In the genomic region with DNA sequence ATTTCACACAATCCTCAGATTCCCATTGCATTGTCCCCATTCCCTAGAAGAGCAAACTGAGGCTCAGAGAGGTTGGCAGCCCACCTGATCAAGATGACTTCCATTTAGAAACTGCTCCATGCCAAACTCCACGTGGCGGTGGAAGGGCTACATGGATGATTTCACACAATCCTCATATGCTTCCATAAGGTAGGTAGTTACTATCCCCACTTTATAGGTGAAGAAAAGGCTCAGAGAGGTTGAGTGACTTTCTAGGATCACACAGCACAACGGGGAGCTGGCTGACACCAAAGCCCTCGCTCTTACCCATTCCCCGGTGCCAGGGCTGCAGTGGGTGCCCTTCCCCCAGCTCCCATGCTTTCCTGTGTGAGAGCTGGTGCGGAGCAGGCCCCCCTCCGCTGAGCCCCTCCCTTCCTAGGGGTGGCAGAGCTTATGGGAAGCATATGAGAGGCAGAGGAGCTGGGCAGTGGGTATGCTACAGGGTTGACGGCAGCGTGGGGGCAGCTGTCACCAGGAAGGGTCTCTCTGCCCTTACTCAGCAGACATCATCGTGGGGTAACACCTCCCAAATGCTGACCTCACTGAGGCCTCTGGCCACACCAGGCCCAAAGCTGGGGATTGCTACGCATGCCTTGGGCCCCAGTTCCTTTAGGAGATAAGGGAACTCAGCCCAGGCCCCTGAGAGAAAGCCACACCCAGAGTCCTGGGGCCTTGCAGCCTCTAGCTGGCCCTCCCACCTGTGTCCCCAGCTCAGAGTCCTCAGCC, we compare ENCODE assay signal across 1 cellular context.
TF ChIP-seq lines count a peak whose summit lies in the region.

No MANE protein-coding gene starts in this region.

TF ChIP-seq in K562, 482 proteins besides CTCF, POLR2A, EP300 and RAD21 (continued from another document):
- TF ChIP-seq, protein P1, sequence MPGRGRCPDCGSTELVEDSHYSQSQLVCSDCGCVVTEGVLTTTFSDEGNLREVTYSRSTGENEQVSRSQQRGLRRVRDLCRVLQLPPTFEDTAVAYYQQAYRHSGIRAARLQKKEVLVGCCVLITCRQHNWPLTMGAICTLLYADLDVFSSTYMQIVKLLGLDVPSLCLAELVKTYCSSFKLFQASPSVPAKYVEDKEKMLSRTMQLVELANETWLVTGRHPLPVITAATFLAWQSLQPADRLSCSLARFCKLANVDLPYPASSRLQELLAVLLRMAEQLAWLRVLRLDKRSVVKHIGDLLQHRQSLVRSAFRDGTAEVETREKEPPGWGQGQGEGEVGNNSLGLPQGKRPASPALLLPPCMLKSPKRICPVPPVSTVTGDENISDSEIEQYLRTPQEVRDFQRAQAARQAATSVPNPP (IDR thresholded peaks at IDR 0.05; ENCODE audit: borderline replicate concordance, insufficient read depth, insufficient read length) = no peak
- TF ChIP-seq CLOCK (CRISPR knock-in tag; IDR thresholded peaks at IDR 0.05; ENCODE audit: borderline replicate concordance) (no peak), YY1 (IDR thresholded peaks at IDR 0.05; ENCODE audit: borderline replicate concordance in 1 of 3, control insufficient read depth in 1 of 3, extremely low read depth in 1 of 3, insufficient read depth in 3 of 3, insufficient read length in 1 of 3, insufficient replicate concordance in 2 of 3, low read depth in 1 of 3, low read length in 2 of 3) (no peak), ZNF224 (CRISPR knock-in tag; IDR thresholded peaks at IDR 0.05) (no peak), JUNB (CRISPR knock-in tag; conservative IDR thresholded peaks at IDR 0.05) (no peak), SLC30A9 (CRISPR knock-in tag; IDR thresholded peaks at IDR 0.05) (no peak), NRF1 (conservative IDR thresholded peaks at IDR 0.05 in 1 of 2, IDR thresholded peaks at IDR 0.05 in 1 of 2) (peak; percentile 82 to 86), PTTG1 (tag; IDR thresholded peaks at IDR 0.05; ENCODE audit: low read depth) (no peak), GTF2B (IDR thresholded peaks at IDR 0.05; ENCODE audit: extremely low read depth, insufficient read length) (no peak), TCFL5 (CRISPR knock-in tag; conservative IDR thresholded peaks at IDR 0.05) (no peak), ZHX1 (conservative IDR thresholded peaks at IDR 0.05; ENCODE audit: low read length) (no peak), MTA1 (IDR thresholded peaks at IDR 0.05; ENCODE audit: borderline replicate concordance) (no peak), MAX (CRISPR knock-in tag; IDR thresholded peaks at IDR 0.05) (peak; percentile 39; the same call in 1 of the 2 replicates), HNRNPK (IDR thresholded peaks at IDR 0.05; ENCODE audit: low read depth, low read length, poor library complexity, severe bottlenecking) (no peak), VEZF1 (CRISPR knock-in tag; IDR thresholded peaks at IDR 0.05) (0 out of 2 replicates have a peak, but pooled peaks have one; percentile 15), ARNT (IDR thresholded peaks at IDR 0.05) (no peak), EP400 (IDR thresholded peaks at IDR 0.05) (no peak)
- TF ChIP-seq, protein P2, sequence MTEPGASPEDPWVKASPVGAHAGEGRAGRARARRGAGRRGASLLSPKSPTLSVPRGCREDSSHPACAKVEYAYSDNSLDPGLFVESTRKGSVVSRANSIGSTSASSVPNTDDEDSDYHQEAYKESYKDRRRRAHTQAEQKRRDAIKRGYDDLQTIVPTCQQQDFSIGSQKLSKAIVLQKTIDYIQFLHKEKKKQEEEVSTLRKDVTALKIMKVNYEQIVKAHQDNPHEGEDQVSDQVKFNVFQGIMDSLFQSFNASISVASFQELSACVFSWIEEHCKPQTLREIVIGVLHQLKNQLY (CRISPR knock-in tag; conservative IDR thresholded peaks at IDR 0.05) = no peak
- TF ChIP-seq, protein P3, sequence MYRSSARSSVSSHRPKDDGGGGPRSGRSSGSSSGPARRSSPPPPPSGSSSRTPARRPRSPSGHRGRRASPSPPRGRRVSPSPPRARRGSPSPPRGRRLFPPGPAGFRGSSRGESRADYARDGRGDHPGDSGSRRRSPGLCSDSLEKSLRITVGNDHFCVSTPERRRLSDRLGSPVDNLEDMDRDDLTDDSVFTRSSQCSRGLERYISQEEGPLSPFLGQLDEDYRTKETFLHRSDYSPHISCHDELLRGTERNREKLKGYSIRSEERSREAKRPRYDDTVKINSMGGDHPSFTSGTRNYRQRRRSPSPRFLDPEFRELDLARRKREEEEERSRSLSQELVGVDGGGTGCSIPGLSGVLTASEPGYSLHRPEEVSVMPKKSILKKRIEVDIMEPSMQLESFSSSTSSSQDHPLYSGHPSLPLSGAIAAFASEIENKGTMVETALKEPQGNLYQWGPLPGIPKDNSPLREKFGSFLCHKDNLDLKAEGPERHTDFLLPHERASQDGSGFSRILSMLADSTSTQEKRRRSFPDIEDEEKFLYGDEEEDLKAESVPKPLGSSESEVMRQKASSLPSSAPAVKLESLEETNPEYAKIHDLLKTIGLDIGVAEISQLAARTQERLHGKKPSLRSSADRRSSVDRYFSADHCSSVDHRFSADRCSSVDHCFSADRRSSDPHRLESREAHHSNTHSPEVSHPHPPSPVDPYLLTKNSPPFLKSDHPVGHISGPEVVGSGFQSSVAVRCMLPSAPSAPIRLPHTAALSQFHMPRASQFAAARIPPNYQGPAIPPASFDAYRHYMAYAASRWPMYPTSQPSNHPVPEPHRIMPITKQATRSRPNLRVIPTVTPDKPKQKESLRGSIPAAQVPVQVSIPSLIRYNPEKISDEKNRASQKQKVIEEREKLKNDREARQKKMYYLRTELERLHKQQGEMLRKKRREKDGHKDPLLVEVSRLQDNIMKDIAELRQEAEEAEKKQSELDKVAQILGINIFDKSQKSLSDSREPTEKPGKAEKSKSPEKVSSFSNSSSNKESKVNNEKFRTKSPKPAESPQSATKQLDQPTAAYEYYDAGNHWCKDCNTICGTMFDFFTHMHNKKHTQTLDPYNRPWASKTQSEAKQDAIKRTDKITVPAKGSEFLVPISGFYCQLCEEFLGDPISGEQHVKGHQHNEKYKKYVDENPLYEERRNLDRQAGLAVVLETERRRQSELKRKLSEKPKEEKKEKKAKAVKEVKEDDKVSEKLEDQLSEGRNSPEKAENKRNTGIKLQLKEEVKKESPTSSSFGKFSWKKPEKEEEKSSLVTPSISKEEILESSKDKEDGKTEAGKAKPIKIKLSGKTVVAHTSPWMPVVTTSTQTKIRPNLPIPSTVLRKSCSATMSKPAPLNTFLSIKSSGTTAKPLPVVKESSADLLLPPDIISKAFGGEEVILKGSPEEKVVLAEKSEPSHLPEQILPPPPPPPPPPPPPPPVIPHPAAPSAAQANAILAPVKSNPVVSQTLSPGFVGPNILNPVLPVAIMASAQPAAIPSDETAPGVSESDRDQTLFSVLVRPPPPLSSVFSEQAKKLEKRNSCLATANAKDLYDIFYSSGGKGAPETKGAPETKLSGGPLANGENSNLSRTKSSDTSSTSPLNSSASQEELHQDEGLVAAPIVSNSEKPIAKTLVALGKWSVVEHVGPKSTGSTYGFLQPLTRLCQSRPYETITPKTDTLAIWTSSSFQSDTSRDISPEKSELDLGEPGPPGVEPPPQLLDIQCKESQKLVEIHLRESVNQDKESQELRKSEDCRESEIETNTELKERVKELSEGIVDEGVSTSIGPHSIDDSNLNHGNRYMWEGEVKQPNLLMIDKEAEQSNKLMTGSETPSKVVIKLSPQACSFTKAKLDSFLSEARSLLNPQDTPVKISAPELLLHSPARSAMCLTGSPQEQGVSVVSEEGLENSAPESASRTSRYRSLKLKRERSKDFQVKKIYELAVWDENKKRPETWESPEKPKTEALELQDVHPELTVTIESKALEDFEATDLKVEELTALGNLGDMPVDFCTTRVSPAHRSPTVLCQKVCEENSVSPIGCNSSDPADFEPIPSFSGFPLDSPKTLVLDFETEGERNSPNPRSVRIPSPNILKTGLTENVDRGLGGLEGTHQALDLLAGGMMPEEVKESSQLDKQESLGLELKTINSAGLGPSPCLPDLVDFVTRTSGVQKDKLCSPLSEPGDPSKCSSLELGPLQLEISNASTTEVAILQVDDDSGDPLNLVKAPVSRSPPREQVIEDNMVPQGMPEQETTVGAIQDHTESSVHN (IDR thresholded peaks at IDR 0.05; ENCODE audit: borderline replicate concordance in 1 of 2, low read depth in 1 of 2) = no peak
